ENCODE assay signal across 8 cellular contexts in genomic region chr11:506238-506949, GRCh38.
DNase-seq lines count a peak whose midpoint lies in the region; ATAC-seq lines count a peak whose summit lies in the region.

No MANE protein-coding gene starts in this region.

- peaks cover 11 to 14% of the 10 kb centered on the region in 2 donors for H3K4me1 Mint-ChIP-seq in effector memory CD8-positive, alpha-beta T cell (ENCODE audit: low read depth in 2 of 2)
- H3K4me1 Mint-ChIP-seq in memory B cell = peaks cover 11% of the 10 kb centered on the region

- ATAC-seq in GM19468 (IDR thresholded peaks at IDR 0.05; ENCODE audit: extremely low read depth, unreplicated experiment) = peak; percentile 51
- peak; percentile 74 for ATAC-seq in effector memory CD8-positive, alpha-beta T cell (replicated peaks)
- ATAC-seq in memory B cell (ENCODE audit: low read depth) = peak; percentile 72

- no peaks in the 10 kb centered on the region for H3K9me3 Mint-ChIP-seq in effector memory CD8-positive, alpha-beta T cell
- no peaks in the 10 kb centered on the region for H3K9me3 Mint-ChIP-seq in memory B cell

- H3K4me3 Mint-ChIP-seq in effector memory CD8-positive, alpha-beta T cell = peak overlapping the region; percentile 95 to 98
- peak overlapping the region; percentile 94 for H3K4me3 Mint-ChIP-seq in memory B cell

- H3K36me3 Mint-ChIP-seq in effector memory CD8-positive, alpha-beta T cell (ENCODE audit: insufficient read depth) = peaks cover 62% of the 10 kb centered on the region
- H3K36me3 Mint-ChIP-seq in memory B cell = peaks cover 4% of the 10 kb centered on the region

- H3K27me3 Mint-ChIP-seq in effector memory CD8-positive, alpha-beta T cell = no peaks in the 10 kb centered on the region
- no peaks in the 10 kb centered on the region for H3K27me3 Mint-ChIP-seq in memory B cell

- DNase-seq in CMK (ENCODE audit: low read depth) (peak; percentile 77), HS-5 (ENCODE audit: low read depth) (peak; percentile 86), NK-92 (lab: John Stamatoyannopoulos, UW; ENCODE audit: unreplicated experiment) (peak; percentile 73), memory B cell (ENCODE audit: low spot score in 2 of 2) (peak; percentile 96 to 97)
- peak; percentile 94 to 95 for DNase-seq in activated CD8-positive, alpha-beta memory T cell treated with anti-CD3 and anti-CD28 coated beads for 4 hours (ENCODE audit: low read depth in 2 of 2)
- DNase-seq in effector memory CD8-positive, alpha-beta T cell = peak; percentile 94 to 96 (median 96)
- DNase-seq in stimulated activated CD8-positive, alpha-beta memory T cell treated with anti-CD3 and anti-CD28 coated beads, Interleukin-12 subunit alpha, Interleukin-12 subunit beta, amount 100 ng/mL, for 1 hour (ENCODE audit: low read depth) = peak; percentile 94

- H3K27ac Mint-ChIP-seq in effector memory CD8-positive, alpha-beta T cell = peak overlapping the region; percentile 100
- H3K27ac Mint-ChIP-seq in memory B cell = peak overlapping the region; percentile 100

Comparison
In these comparisons a context has a peak if more than half of its experiments do, and no peak if none do; other contexts are left out.
1. Peak in every context shown above with its lines: DNase-seq and ATAC-seq.